18 cellular contexts compared by ENCODE assay signal in the genomic region with DNA sequence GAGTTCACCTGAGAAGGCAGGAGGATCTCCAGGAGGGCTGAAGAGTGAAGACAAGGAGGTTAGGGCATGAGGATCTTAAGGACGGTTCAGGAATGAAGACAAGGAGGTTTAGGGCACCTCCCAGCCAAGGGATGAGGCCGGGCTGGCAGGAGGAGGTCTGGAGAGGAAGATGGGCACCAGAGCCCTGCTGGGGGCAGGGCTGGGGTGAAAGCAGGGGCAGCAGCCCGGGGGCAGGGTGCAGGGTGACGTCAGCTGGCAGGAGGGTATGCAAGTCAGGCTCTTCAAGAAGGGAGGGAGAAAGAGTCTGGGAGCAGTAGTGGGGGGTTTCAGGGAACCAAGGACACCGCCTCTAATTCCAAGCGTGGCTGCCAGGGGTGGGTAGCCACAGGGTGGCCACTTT.
"Had no signal": no experiment of that assay in that cellular context is flagged by ENCODE, and none has a peak within 500 bp of the region (broad histone marks: within the 10 kb centered on the region; RNA-seq: fewer than 3 reads in every experiment).

No MANE protein-coding gene starts in this region.

- H3K27ac ChIP-seq: cardiac muscle cell, colonic mucosa, esophagus squamous epithelium, left lung, right lobe of liver, tibial artery had no signal

- H3K27ac Mint-ChIP-seq: natural killer cell had no signal

- H3K4me3 Mint-ChIP-seq: natural killer cell had no signal

- ATAC-seq: activated CD4-positive, CD25-positive, alpha-beta regulatory T cell treated with anti-CD3 and anti-CD28 coated beads, Interleukin-2, amount 50 U/mL, for 24 hours; left lung; natural killer cell had no signal

- H3K79me2 ChIP-seq: hepatocyte had no signal

- H3K9me3 ChIP-seq: colonic mucosa, esophagus squamous epithelium, left lung, right lobe of liver, tibial artery had no signal

- H2AFZ ChIP-seq: hepatocyte had no signal

- H3K36me3 ChIP-seq: cardiac muscle cell, colonic mucosa, esophagus squamous epithelium, left lung, right lobe of liver, tibial artery had no signal

- H3K9me3 Mint-ChIP-seq: natural killer cell had no signal

- H3K27me3 ChIP-seq: cardiac muscle cell, colonic mucosa, hepatocyte, left lung, right lobe of liver, tibial artery had no signal

- FAIRE-seq: endothelial cell of umbilical vein had no signal

- DNase-seq: activated CD4-positive, alpha-beta T cell treated with anti-CD3 and anti-CD28 coated beads, Interleukin-2, amount 50 U/mL, for 1 hour; activated naive CD4-positive, alpha-beta T cell; activated T-cell treated with anti-CD3 and anti-CD28 coated beads for 4 hours; aorta; colonic mucosa; effector CD4-positive, alpha-beta T cell; esophagus squamous epithelium; islet precursor cell; left lung; natural killer cell; occipital lobe; right lobe of liver; tibial artery had no signal

- H3K36me3 Mint-ChIP-seq: natural killer cell had no signal

- H3K4me1 ChIP-seq: colonic mucosa, left lung, right lobe of liver had no signal

- H3K4me3 ChIP-seq: cardiac muscle cell, colonic mucosa, esophagus squamous epithelium, hepatocyte, left lung, right lobe of liver, smooth muscle cell, tibial artery had no signal

- H3K4me1 Mint-ChIP-seq: natural killer cell had no signal
